Comparison of ENCODE assay signal across 23 cellular contexts in genomic region chr4:184389978-184390518, GRCh38.
DNase-seq lines count a peak whose midpoint lies in the region; ATAC-seq and TF ChIP-seq lines count a peak whose summit lies in the region.
"Had no signal": no experiment of that assay in that cellular context is flagged by ENCODE, and none has a peak within 500 bp of the region (broad histone marks: within the 10 kb centered on the region; RNA-seq: fewer than 3 reads in every experiment).

No MANE protein-coding gene starts in this region.

- H3K9me3 Mint-ChIP-seq in brain: peaks cover 0 to 3% (median 0%) of the 10 kb centered on the region in 5 experiments
- H3K9me3 Mint-ChIP-seq: activated naive CD8-positive, alpha-beta T cell treated with anti-CD3 and anti-CD28 coated beads, Interleukin-2, amount 50 U/mL, for 24 hours; activated T-helper 17 cell treated with anti-CD3 and anti-CD28 coated beads, Interleukin-2, amount 50 U/mL, for 72 hours; CD8-positive, alpha-beta memory T cell; mesothelial cell of epicardium had no signal

- H3K4me3 ChIP-seq in heart right ventricle (no peak overlapping the region), right cardiac atrium (ENCODE audit: low read length) (no peak overlapping the region), stomach (no peak overlapping the region), body of pancreas (no peak overlapping the region)
- H3K4me3 ChIP-seq: tibial nerve had no signal

- H3K27ac ChIP-seq in heart right ventricle (peak overlapping the region; percentile 11 to 93 (median 85)), right cardiac atrium (ENCODE audit: low read length) (no peak overlapping the region), stomach (peak overlapping the region in 3 of 5 donors; percentile 11 to 44 (median 41)), body of pancreas (no peak overlapping the region)
- H3K27ac ChIP-seq: tibial nerve had no signal

- peaks cover 3% of the 10 kb centered on the region for H3K27me3 Mint-ChIP-seq in brain
- H3K27me3 Mint-ChIP-seq: activated naive CD8-positive, alpha-beta T cell treated with anti-CD3 and anti-CD28 coated beads, Interleukin-2, amount 50 U/mL, for 24 hours; activated T-helper 17 cell treated with anti-CD3 and anti-CD28 coated beads, Interleukin-2, amount 50 U/mL, for 72 hours; CD8-positive, alpha-beta memory T cell had no signal

- intact Hi-C loops in heart right ventricle (cut with DNase I): loop anchor here in 7 of 10 donors (5.0 to 10.0 kb wide), 7 partner anchors 43 to 147 kb away; partner anchors contain the start of gene IRF2 (in 2 of the 7)
- intact Hi-C loops in right cardiac atrium (cut with DNase I): loop anchor here in 2 of 4 donors (5.0 to 10.0 kb wide), 5 partner anchors 43 to 147 kb away; partner anchors contain the start of gene IRF2 (in 1 of the 2)
- intact Hi-C loops in stomach (cut with DNase I; ENCODE audit: low total_unique reads): no loop called here
- intact Hi-C loops in body of pancreas (cut with DNase I): no loop called here

- peak overlapping the region in 3 of 5 experiments; percentile 38 to 80 (median 39) for H3K27ac Mint-ChIP-seq in brain
- H3K27ac Mint-ChIP-seq: activated naive CD8-positive, alpha-beta T cell treated with anti-CD3 and anti-CD28 coated beads, Interleukin-2, amount 50 U/mL, for 24 hours; activated T-helper 17 cell treated with anti-CD3 and anti-CD28 coated beads, Interleukin-2, amount 50 U/mL, for 72 hours; mesothelial cell of epicardium; T-helper 1 cell treated with Interleukin-12 subunit alpha and Interleukin-12 subunit beta and Interleukin-4 antibody, amounts not matched to agents 30 μg/mL and 1 μg/mL, for 36 hours had no signal

- peak overlapping the region in 1 of 5 experiments; percentile 33 for H3K4me3 Mint-ChIP-seq in brain
- H3K4me3 Mint-ChIP-seq: activated naive CD8-positive, alpha-beta T cell treated with anti-CD3 and anti-CD28 coated beads, Interleukin-2, amount 50 U/mL, for 24 hours; activated T-helper 17 cell treated with anti-CD3 and anti-CD28 coated beads, Interleukin-2, amount 50 U/mL, for 72 hours; CD8-positive, alpha-beta memory T cell; mesothelial cell of epicardium; T-helper 1 cell treated with Interleukin-12 subunit alpha and Interleukin-12 subunit beta and Interleukin-4 antibody, amounts not matched to agents 30 μg/mL and 1 μg/mL, for 36 hours had no signal

- peaks cover 0 to 88% (median 20%) of the 10 kb centered on the region in 9 donors for H3K36me3 ChIP-seq in heart right ventricle
- H3K36me3 ChIP-seq in stomach: peaks cover 43 to 86% (median 81%) of the 10 kb centered on the region in 4 donors
- peaks cover 0 to 5% of the 10 kb centered on the region in 2 donors for H3K36me3 ChIP-seq in body of pancreas (replicated peaks in 1 of 2; ENCODE audit: insufficient read depth in 1 of 2, low read depth in 2 of 2)

- H3K36me3 Mint-ChIP-seq in brain: peaks cover 80% of the 10 kb centered on the region

- H3K4me1 ChIP-seq in heart right ventricle (peaks cover 11 to 87% (median 40%) of the 10 kb centered on the region in 9 donors), right cardiac atrium (ENCODE audit: control insufficient read depth, insufficient read depth, low read length) (peaks cover 25% of the 10 kb centered on the region), stomach (peaks cover 22 to 53% (median 23%) of the 10 kb centered on the region in 4 donors), body of pancreas (peaks cover 15% of the 10 kb centered on the region)

- ATAC-seq in heart right ventricle (peak in 4 of 8 donors; percentile 5 to 55 (median 18)), right cardiac atrium (no peak), body of pancreas (no peak)
- ATAC-seq: activated naive CD8-positive, alpha-beta T cell treated with anti-CD3 and anti-CD28 coated beads, Interleukin-2, amount 50 U/mL, for 24 hours; activated T-helper 17 cell treated with anti-CD3 and anti-CD28 coated beads, Interleukin-2, amount 50 U/mL, for 72 hours had no signal

- 59 to 72% methylated on average over 15 of the region's 15 CpGs for WGBS in heart right ventricle, 2 donors
- whole genome bisulfite sequencing in right cardiac atrium: 70% methylated on average over 15 of the region's 15 CpGs
- WGBS in stomach, 5 donors: 77 to 90% (median 84%) methylated on average over 14 to 15 of the region's 15 CpGs
- 77 to 79% methylated on average over 15 of the region's 15 CpGs for WGBS in body of pancreas, 2 donors

- H3K27me3 ChIP-seq in heart right ventricle (no peaks in the 10 kb centered on the region), right cardiac atrium (ENCODE audit: control insufficient read depth, insufficient read depth) (no peaks in the 10 kb centered on the region), stomach (no peaks in the 10 kb centered on the region), body of pancreas (no peaks in the 10 kb centered on the region)
- H3K27me3 ChIP-seq: tibial nerve had no signal

- TF ChIP-seq CTCF in heart right ventricle (IDR thresholded peaks at IDR 0.05): no peak
- TF ChIP-seq CTCF in brain (conservative IDR thresholded peaks at IDR 0.05): no peak
- TF ChIP-seq CTCF in stomach (IDR thresholded peaks at IDR 0.05): no peak
- TF ChIP-seq CTCF in body of pancreas (IDR thresholded peaks at IDR 0.05): no peak

- peaks cover 32% of the 10 kb centered on the region for H3K4me1 Mint-ChIP-seq in brain

- no peak for DNase-seq in heart right ventricle
- no peak for DNase-seq in right cardiac atrium
- peak; percentile 46 for DNase-seq in left kidney (ENCODE audit: low read depth, low spot score)
- no peak for DNase-seq in stomach
- DNase-seq in NCI-H2171 (lab: John Stamatoyannopoulos, UW): no peak
- no peak for DNase-seq in NCI-H748 (lab: John Stamatoyannopoulos, UW; ENCODE audit: unreplicated experiment)
- no peak for DNase-seq in body of pancreas
- DNase-seq: ACHN; activated naive CD8-positive, alpha-beta T cell treated with anti-CD3 and anti-CD28 coated beads, Interleukin-2, amount 50 U/mL, for 24 hours; caudate nucleus; CD8-positive, alpha-beta memory T cell; DND-41; effector memory CD4-positive, alpha-beta T cell; NCI-H1694 treated with DMSO at 0.1 percent for 48 hours; NCI-H510A treated with DMSO at 0.1 percent for 48 hours; SHP77 treated with DMSO at 0.1 percent for 48 hours; stimulated activated CD4-positive, alpha-beta T cell treated with anti-CD3 and anti-CD28 coated beads, Interleukin-15, amount 100 ng/mL, for 24 hours; stimulated activated naive CD4-positive, alpha-beta T cell treated with Interleukin-2 at 50 U/mL for 16 hours had no signal

- H3K9me3 ChIP-seq in heart right ventricle (peaks cover 0 to 3% (median 0%) of the 10 kb centered on the region in 11 donors), right cardiac atrium (ENCODE audit: control insufficient read depth, low read length) (no peaks in the 10 kb centered on the region), stomach (no peaks in the 10 kb centered on the region), body of pancreas (no peaks in the 10 kb centered on the region)
- H3K9me3 ChIP-seq: tibial nerve had no signal

- TF ChIP-seq EP300 in stomach (IDR thresholded peaks at IDR 0.05): no peak

- TF ChIP-seq POLR2A in stomach (IDR thresholded peaks at IDR 0.05): no peak
- no peak for TF ChIP-seq POLR2A in body of pancreas (IDR thresholded peaks at IDR 0.05)

Comparison
In these comparisons a context has a peak if more than half of its experiments do, and no peak if none do; other contexts are left out.
1. H3K27ac ChIP-seq: peak in heart right ventricle (10 of 10) and stomach (3 of 5); none in right cardiac atrium (single experiment) and body of pancreas (0 of 4).
2. intact Hi-C loops: an anchor here in heart right ventricle (5.0 to 10.0 kb wide); none called in stomach and body of pancreas.